ENCODE assay signal across 17 cellular contexts in genomic region chr11:76023408-76024068, GRCh38.
DNase-seq lines count a peak whose midpoint lies in the region; TF ChIP-seq lines count a peak whose summit lies in the region.
"Had no signal": no experiment of that assay in that cellular context is flagged by ENCODE, and none has a peak within 500 bp of the region (broad histone marks: within the 10 kb centered on the region; RNA-seq: fewer than 3 reads in every experiment).

No MANE protein-coding gene starts in this region.

- no CpG with 5 or more reads among the region's 2 CpGs for WGBS in mesendoderm (ENCODE audit: extremely low coverage, insufficient coverage, low lambda C conversion rate)

- H3K9me3 ChIP-seq in HUES6 (ENCODE audit: control insufficient read depth, insufficient read depth, low read depth, low read length), result no peaks in the 10 kb centered on the region
- H3K9me3 ChIP-seq: pancreas, upper lobe of right lung had no signal

- H3K9ac ChIP-seq in HUES6 (ENCODE audit: low read length), result no peak overlapping the region
- no peak overlapping the region for H3K9ac ChIP-seq in mesendoderm (ENCODE audit: low read length)

- H3K18ac ChIP-seq in mesendoderm (ENCODE audit: low read length), result peak overlapping the region; percentile 60

- H3K4ac ChIP-seq in mesendoderm (ENCODE audit: low read depth, low read length), result no peak overlapping the region

- no peaks in the 10 kb centered on the region for H3K27me3 ChIP-seq in HUES6 (ENCODE audit: control insufficient read depth, insufficient read depth, low read length)
- H3K27me3 ChIP-seq in mesendoderm (ENCODE audit: insufficient read depth, low read length, poor library complexity), result no peaks in the 10 kb centered on the region
- H3K27me3 ChIP-seq: pancreas, upper lobe of right lung had no signal

- TF ChIP-seq CTCF in GM12865 (IDR thresholded peaks at IDR 0.05; ENCODE audit: insufficient read depth, low read depth, low read length, missing control alignments), result no peak

- H3K4me1 ChIP-seq in HUES6 (ENCODE audit: control insufficient read depth, insufficient read depth, low read length), result no peaks in the 10 kb centered on the region
- H3K4me1 ChIP-seq in mesendoderm (ENCODE audit: control insufficient read depth, low read depth, low read length), result no peaks in the 10 kb centered on the region
- H3K4me1 ChIP-seq: pancreas had no signal

- no peak overlapping the region for H4K8ac ChIP-seq in mesendoderm (ENCODE audit: low read depth, low read length)

- peak; percentile 15 for DNase-seq in GM12865 (ENCODE audit: low read depth)
- peak; percentile 24 for DNase-seq in cerebellar cortex (ENCODE audit: low spot score)
- no peak for DNase-seq in mesendoderm
- DNase-seq in NCI-H187 (lab: John Stamatoyannopoulos, UW), result no peak
- no peak for DNase-seq in head of caudate nucleus
- DNase-seq in DMS79 treated with DMSO at 0.1 percent for 48 hours (lab: John Stamatoyannopoulos, UW), result no peak
- DNase-seq: activated CD4-positive, alpha-beta T cell treated with anti-CD3 and anti-CD28 coated beads, Interleukin-2, amount 50 U/mL, for 4 hours; dermis blood vessel endothelial cell; DND-41; HFFc6; naive thymus-derived CD4-positive, alpha-beta T cell; NK-92 treated with Interleukin-12 subunit alpha and Interleukin-12 subunit beta, amount 100 ng/mL, for 24 hours; pancreas; stimulated activated naive CD8-positive, alpha-beta T cell treated with anti-CD3 and anti-CD28 coated beads, Interleukin-15, Interleukin-2, amounts not matched to agents 100 U/mL and 50 U/mL, for 24 hours; upper lobe of right lung had no signal

- no peak overlapping the region for H2BK120ac ChIP-seq in mesendoderm (ENCODE audit: low read depth, low read length)

- H3K56ac ChIP-seq in mesendoderm (ENCODE audit: low read length), result no peak overlapping the region

- no peak overlapping the region for H4K5ac ChIP-seq in mesendoderm (ENCODE audit: low read length)

- H3K27ac ChIP-seq in HUES6 (ENCODE audit: low read depth, low read length) (0 out of 2 replicates have a peak overlapping the region, but pooled peaks have one; percentile 21), mesendoderm (ENCODE audit: low read depth, low read length) (no peak overlapping the region)
- H3K27ac ChIP-seq: pancreas, upper lobe of right lung had no signal

- H3K79me2 ChIP-seq in mesendoderm (ENCODE audit: control insufficient read depth, insufficient read depth, low read length), result no peaks in the 10 kb centered on the region

- H3K79me1 ChIP-seq in mesendoderm (ENCODE audit: low read length), result no peaks in the 10 kb centered on the region

- intact Hi-C loops in head of caudate nucleus (cut with DNase I), result no loop called here

- H2AK5ac ChIP-seq in mesendoderm (ENCODE audit: low read length), result no peak overlapping the region

- H2BK5ac ChIP-seq in mesendoderm (ENCODE audit: low read length), result no peak overlapping the region

- no peak overlapping the region for H2BK15ac ChIP-seq in mesendoderm (replicated peaks; ENCODE audit: low read depth)

- H3K4me3 ChIP-seq in GM12865 (ENCODE audit: low read depth, low read length) (no peak overlapping the region), HUES6 (ENCODE audit: low read depth, low read length) (no peak overlapping the region), mesendoderm (ENCODE audit: low read length) (no peak overlapping the region)
- H3K4me3 ChIP-seq: lung, pancreas, upper lobe of right lung had no signal

- no peak overlapping the region for H3K23ac ChIP-seq in mesendoderm (ENCODE audit: low read length)

- H3K36me3 ChIP-seq in HUES6 (ENCODE audit: control insufficient read depth, insufficient read depth, low read length) (peaks cover 11% of the 10 kb centered on the region), mesendoderm (ENCODE audit: control insufficient read depth, insufficient read depth, low read length) (no peaks in the 10 kb centered on the region)
- H3K36me3 ChIP-seq: pancreas, upper lobe of right lung had no signal

- H3K4me2 ChIP-seq in mesendoderm (ENCODE audit: low read length), result no peak overlapping the region

Comparison
In these comparisons a context has a peak if more than half of its experiments do, and no peak if none do; other contexts are left out.
1. DNase-seq: peak in GM12865 (single experiment) and cerebellar cortex (single experiment); none in mesendoderm (single experiment), NCI-H187 (0 of 2), head of caudate nucleus (0 of 42) and DMS79 treated with DMSO at 0.1 percent for 48 hours (single experiment).